In genomic region chr3:44509393-44509921, GRCh38 we compare ENCODE assay signal across 8 cellular contexts. TPM values are rescaled to one million over a fixed set of nuclear protein-coding genes. Genes with fewer than 3 reads are reported as not detected.
DNase-seq lines count a peak whose midpoint lies in the region; TF ChIP-seq lines count a peak whose summit lies in the region.

No MANE protein-coding gene starts in this region.

- peak overlapping the region; percentile 94 for H3K9ac ChIP-seq in OCI-LY3 (ENCODE audit: low read length)

- 81 to 83% methylated on average over 2 of the region's 2 CpGs for WGBS in ectodermal cell, 2 experiments

- no peak overlapping the region for H2AFZ ChIP-seq in OCI-LY3 (ENCODE audit: low read depth, low read length)

- H3K4me1 ChIP-seq in OCI-LY3 (ENCODE audit: low read length) (peaks cover 21% of the 10 kb centered on the region), ectodermal cell (ENCODE audit: control insufficient read depth, insufficient read depth, low read length) (peaks cover 5% of the 10 kb centered on the region)

- H3K36me3 ChIP-seq in OCI-LY3 (replicated peaks; ENCODE audit: low read depth, low read length) (peaks cover 32% of the 10 kb centered on the region), ectodermal cell (ENCODE audit: control insufficient read depth, insufficient read depth, low read length) (no peaks in the 10 kb centered on the region)

- H3K27me3 ChIP-seq in OCI-LY3 (ENCODE audit: low read depth, low read length) (no peaks in the 10 kb centered on the region), ectodermal cell (ENCODE audit: control insufficient read depth, insufficient read depth, low read length, poor library complexity, severe bottlenecking) (no peaks in the 10 kb centered on the region)

- H3K27ac ChIP-seq in OCI-LY3 (ENCODE audit: low read length): peak overlapping the region; percentile 61
- H3K27ac ChIP-seq in ectodermal cell (ENCODE audit: insufficient read depth, low read depth, low read length, poor library complexity, severe bottlenecking): no peak overlapping the region
- no peak overlapping the region for H3K27ac ChIP-seq in caudate nucleus (ENCODE audit: low read depth, low read length)

- H3K9me3 ChIP-seq in OCI-LY3 (ENCODE audit: insufficient read depth, low read length) (no peaks in the 10 kb centered on the region; the same call in 1 of the 2 replicates), ectodermal cell (ENCODE audit: control insufficient read depth, low read length) (no peaks in the 10 kb centered on the region)

- TF ChIP-seq CTCF in OCI-LY3 (IDR thresholded peaks at IDR 0.05; ENCODE audit: low read depth, low read length): no peak

- peaks cover 57% of the 10 kb centered on the region for H3K79me2 ChIP-seq in OCI-LY3 (ENCODE audit: low read length)

- peaks cover 12% of the 10 kb centered on the region for H4K20me1 ChIP-seq in OCI-LY3 (ENCODE audit: insufficient read depth, low read length)

- H3K4me3 ChIP-seq in OCI-LY3 (ENCODE audit: low read length): peak overlapping the region; percentile 96
- peak overlapping the region; percentile 91 for H3K4me3 ChIP-seq in ectodermal cell (ENCODE audit: insufficient read depth, low read depth, low read length)

- peak overlapping the region; percentile 89 for H3K4me2 ChIP-seq in OCI-LY3 (ENCODE audit: low read length)

- DNase-seq in NCI-H82 (lab: John Stamatoyannopoulos, UW) (peak; percentile 40), NCI-H82 treated with DMSO at 0.1 percent for 48 hours (lab: John Stamatoyannopoulos, UW; ENCODE audit: unreplicated experiment) (no peak), myocyte (ENCODE audit: low read depth) (peak; percentile 14), caudate nucleus (lab: John Stamatoyannopoulos, UW) (no peak), NCI-H226 (no peak), NCI-H345 treated with DMSO at 0.1 percent for 48 hours (lab: John Stamatoyannopoulos, UW; ENCODE audit: unreplicated experiment) (no peak)

RNA-seq across cellular contexts. Expression of gene ZNF445, which starts 32.0 kb away (rescaled TPM):
- 25.7 TPM for polyA plus RNA-seq in ectodermal cell (2013, experiment 1 of 4)
- polyA plus RNA-seq in ectodermal cell (2013, experiment 2 of 4): 31.5 TPM
- polyA plus RNA-seq in ectodermal cell (2013, experiment 3 of 4): 15.6 TPM
- 18.9 TPM for polyA plus RNA-seq in ectodermal cell (2013, experiment 4 of 4)
- 8.6 and 10.4 TPM in 2 replicates for total RNA-seq in myocyte
- polyA plus RNA-seq in myocyte (2012): 5.6 TPM

RNA-seq across cellular contexts. Expression of gene ZKSCAN7, which starts 45.5 kb away (rescaled TPM):
- 15.1 TPM for polyA plus RNA-seq in ectodermal cell (2013, experiment 1 of 4)
- 15.8 TPM for polyA plus RNA-seq in ectodermal cell (2013, experiment 2 of 4)
- polyA plus RNA-seq in ectodermal cell (2013, experiment 3 of 4): 13.9 TPM
- polyA plus RNA-seq in ectodermal cell (2013, experiment 4 of 4): 15.5 TPM
- 8.8 and 8.9 TPM in 2 replicates for total RNA-seq in myocyte
- 4.2 TPM for polyA plus RNA-seq in myocyte (2012)

Comparison
In these comparisons a context has a peak if more than half of its experiments do, and no peak if none do; other contexts are left out.
1. DNase-seq: peak in NCI-H82 (single experiment) and myocyte (single experiment); none in NCI-H82 treated with DMSO at 0.1 percent for 48 hours (single experiment), caudate nucleus (0 of 61), NCI-H226 (single experiment) and NCI-H345 treated with DMSO at 0.1 percent for 48 hours (single experiment).